Comparison of ENCODE assay signal across 18 cellular contexts in the genomic region with DNA sequence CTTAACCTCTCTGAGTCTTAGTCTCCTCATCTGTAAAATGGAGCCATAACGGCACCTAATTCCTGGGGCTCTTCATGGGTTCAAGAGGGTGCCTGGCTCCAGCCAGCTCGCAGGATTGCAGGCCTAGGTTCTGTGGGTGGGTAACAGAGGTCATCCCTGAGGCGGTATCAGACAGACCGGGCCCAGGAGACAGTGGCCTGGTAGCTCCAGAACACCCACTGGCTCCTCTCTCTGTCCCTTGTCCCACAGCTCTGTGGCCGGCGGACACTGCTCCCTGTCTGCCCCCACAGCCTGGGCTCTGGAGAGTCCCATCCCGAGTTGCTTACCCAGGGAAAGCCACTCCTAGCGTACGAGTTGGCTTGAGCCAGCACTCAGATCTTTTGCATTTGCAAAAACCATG.
"Had no signal": no experiment of that assay in that cellular context is flagged by ENCODE, and none has a peak within 500 bp of the region (broad histone marks: within the 10 kb centered on the region; RNA-seq: fewer than 3 reads in every experiment).

No MANE protein-coding gene starts in this region.

- H3K27me3 ChIP-seq: brain microvascular endothelial cell, gastrocnemius medialis, heart left ventricle, ovary had no signal

- H3K4me1 Mint-ChIP-seq: activated B cell treated with CpG ODN at 0.5 μM for 24 hours; activated naive CD8-positive, alpha-beta T cell treated with anti-CD3 and anti-CD28 coated beads, Interleukin-2, amount 50 U/mL, for 24 hours; central memory CD8-positive, alpha-beta T cell; stimulated activated naive B cell treated with anti-CD40 and anti-IgM and Interleukin-4, amounts not matched to agents 10 μg/mL and 1 μg/mL and 100 μg/mL, for 72 hours had no signal

- DNase-seq: activated B cell treated with CpG ODN at 0.5 μM for 24 hours; activated CD4-positive, alpha-beta memory T cell treated with anti-CD3 and anti-CD28 coated beads for 36 hours; activated CD4-positive, alpha-beta T cell treated with anti-CD3 and anti-CD28 coated beads for 4 hours; activated naive CD4-positive, alpha-beta T cell; activated naive CD8-positive, alpha-beta T cell treated with anti-CD3 and anti-CD28 coated beads, Interleukin-2, amount 50 U/mL, for 24 hours; activated T-cell treated with anti-CD3 and anti-CD28 coated beads for 4 hours; anterior cingulate cortex; brain microvascular endothelial cell; gastrocnemius medialis; kidney glomerular epithelial cell; mesendoderm; naive thymus-derived CD4-positive, alpha-beta T cell; stimulated activated naive B cell treated with anti-CD40 and anti-IgM and Interleukin-4, amounts not matched to agents 10 μg/mL and 1 μg/mL and 100 μg/mL, for 72 hours had no signal

- ATAC-seq: activated naive CD8-positive, alpha-beta T cell treated with anti-CD3 and anti-CD28 coated beads, Interleukin-2, amount 50 U/mL, for 24 hours; gastrocnemius medialis; heart left ventricle; naive thymus-derived CD4-positive, alpha-beta T cell; stimulated activated naive B cell treated with anti-CD40 and anti-IgM and Interleukin-4, amounts not matched to agents 10 μg/mL and 1 μg/mL and 100 μg/mL, for 72 hours had no signal

- H3K9me3 ChIP-seq: gastrocnemius medialis, heart left ventricle, ovary had no signal

- H3K27ac Mint-ChIP-seq: activated B cell treated with CpG ODN at 0.5 μM for 24 hours; activated CD4-positive, alpha-beta memory T cell treated with anti-CD3 and anti-CD28 coated beads for 36 hours; activated naive CD8-positive, alpha-beta T cell treated with anti-CD3 and anti-CD28 coated beads, Interleukin-2, amount 50 U/mL, for 24 hours; activated T-helper 1 cell treated with anti-CD3 and anti-CD28 coated beads, Interleukin-12 subunit alpha, Interleukin-12 subunit beta, Interleukin-2, Interleukin-4 antibody, amounts not matched to agents 30 ng/mL and 10 ng/mL and 1 ng/mL, durations not matched to agents 14 hours and 24 hours and 36 hours; stimulated activated naive B cell treated with anti-CD40 and anti-IgM and Interleukin-4, amounts not matched to agents 10 μg/mL and 1 μg/mL and 100 μg/mL, for 72 hours had no signal

- H3K27ac ChIP-seq: brain microvascular endothelial cell, coronary artery, gastrocnemius medialis, heart left ventricle, ovary had no signal

- H3K4me3 ChIP-seq: coronary artery, gastrocnemius medialis, heart left ventricle, ovary had no signal

- H3K36me3 ChIP-seq: brain microvascular endothelial cell, ovary had no signal

- H3K4me3 Mint-ChIP-seq: activated B cell treated with CpG ODN at 0.5 μM for 24 hours; activated CD4-positive, alpha-beta memory T cell treated with anti-CD3 and anti-CD28 coated beads for 36 hours; activated naive CD8-positive, alpha-beta T cell treated with anti-CD3 and anti-CD28 coated beads, Interleukin-2, amount 50 U/mL, for 24 hours; activated T-helper 1 cell treated with anti-CD3 and anti-CD28 coated beads, Interleukin-12 subunit alpha, Interleukin-12 subunit beta, Interleukin-2, Interleukin-4 antibody, amounts not matched to agents 30 ng/mL and 10 ng/mL and 1 ng/mL, durations not matched to agents 14 hours and 24 hours and 36 hours; central memory CD8-positive, alpha-beta T cell; naive thymus-derived CD4-positive, alpha-beta T cell; stimulated activated naive B cell treated with anti-CD40 and anti-IgM and Interleukin-4, amounts not matched to agents 10 μg/mL and 1 μg/mL and 100 μg/mL, for 72 hours had no signal

- H3K9me3 Mint-ChIP-seq: activated B cell treated with CpG ODN at 0.5 μM for 24 hours; activated CD4-positive, alpha-beta memory T cell treated with anti-CD3 and anti-CD28 coated beads for 36 hours; activated naive CD8-positive, alpha-beta T cell treated with anti-CD3 and anti-CD28 coated beads, Interleukin-2, amount 50 U/mL, for 24 hours; activated T-helper 1 cell treated with anti-CD3 and anti-CD28 coated beads, Interleukin-12 subunit alpha, Interleukin-12 subunit beta, Interleukin-2, Interleukin-4 antibody, amounts not matched to agents 30 ng/mL and 10 ng/mL and 1 ng/mL, durations not matched to agents 14 hours and 24 hours and 36 hours; central memory CD8-positive, alpha-beta T cell; naive thymus-derived CD4-positive, alpha-beta T cell; stimulated activated naive B cell treated with anti-CD40 and anti-IgM and Interleukin-4, amounts not matched to agents 10 μg/mL and 1 μg/mL and 100 μg/mL, for 72 hours had no signal

- H3K27me3 Mint-ChIP-seq: activated B cell treated with CpG ODN at 0.5 μM for 24 hours; activated CD4-positive, alpha-beta memory T cell treated with anti-CD3 and anti-CD28 coated beads for 36 hours; activated naive CD8-positive, alpha-beta T cell treated with anti-CD3 and anti-CD28 coated beads, Interleukin-2, amount 50 U/mL, for 24 hours; central memory CD8-positive, alpha-beta T cell; naive thymus-derived CD4-positive, alpha-beta T cell; stimulated activated naive B cell treated with anti-CD40 and anti-IgM and Interleukin-4, amounts not matched to agents 10 μg/mL and 1 μg/mL and 100 μg/mL, for 72 hours had no signal
